30 cellular contexts compared by ENCODE assay signal in genomic region chr7:2070151-2070763, GRCh38.
DNase-seq lines count a peak whose midpoint lies in the region; ATAC-seq, FAIRE-seq and TF ChIP-seq lines count a peak whose summit lies in the region.
"Had no signal": no experiment of that assay in that cellular context is flagged by ENCODE, and none has a peak within 500 bp of the region (broad histone marks: within the 10 kb centered on the region; RNA-seq: fewer than 3 reads in every experiment).

No MANE protein-coding gene starts in this region.

- H3K56ac ChIP-seq in H1 (replicated peaks; ENCODE audit: insufficient read length, low read depth, low read length), result no peak overlapping the region

- H4K8ac ChIP-seq in H1 (ENCODE audit: extremely low read depth, insufficient read depth, low read length), result no peak overlapping the region

- H3K9me3 Mint-ChIP-seq in IgD-negative memory B cell, result no peaks in the 10 kb centered on the region
- H3K9me3 Mint-ChIP-seq: activated CD4-positive, alpha-beta memory T cell treated with anti-CD3 and anti-CD28 coated beads for 36 hours; activated naive CD4-positive, alpha-beta T cell treated with anti-CD3 and anti-CD28 coated beads, Interleukin-2, amount 50 U/mL, for 72 hours had no signal

- H4K20me1 ChIP-seq in H1 (replicated peaks in 1 of 2; ENCODE audit: control insufficient read depth in 1 of 2, insufficient read depth in 2 of 2, low read length in 2 of 2) (peaks cover 0 to 4% of the 10 kb centered on the region in 2 experiments), osteoblast (ENCODE audit: insufficient read depth, low read length) (peaks cover 2% of the 10 kb centered on the region)

- H2AK5ac ChIP-seq in H1 (ENCODE audit: low read depth, low read length), result no peak overlapping the region

- no peak overlapping the region for H3K14ac ChIP-seq in H1 (ENCODE audit: insufficient read length)

- H4K5ac ChIP-seq in H1 (ENCODE audit: insufficient read length, low read depth, low read length), result no peak overlapping the region

- POLR2A ChIA-PET in H1 (lab: Charles Lee; ENCODE audit: partially characterized antibody), result interaction anchor here (0.7 kb wide), 1 partner anchor 610 kb away, joined by 3 read pairs; no protein-coding TSS in a partner anchor

- FAIRE-seq in H1 (lab: Jason Lieb, UNC), result no peak
- FAIRE-seq: endothelial cell of umbilical vein, GM18507, H54, RCC 7860 had no signal

- WGBS in H1 (ENCODE audit: extremely low coverage in 1 of 2, insufficient coverage in 1 of 2, insufficient read length in 1 of 2, insufficient replicate concordance in 2 of 2, low coverage in 1 of 2, low lambda C conversion rate in 2 of 2, missing lambda C conversion rate in 1 of 2), 2 experiments, result 86% methylated on average over 15 of the region's 20 CpGs; no CpG with 5 or more reads in 1 of the 2 experiments

- H3K23ac ChIP-seq in H1 (ENCODE audit: insufficient read length), result no peak overlapping the region

- H3K27me3 Mint-ChIP-seq in IgD-negative memory B cell, result no peaks in the 10 kb centered on the region
- H3K27me3 Mint-ChIP-seq: activated CD4-positive, alpha-beta memory T cell treated with anti-CD3 and anti-CD28 coated beads for 36 hours had no signal

- H2AFZ ChIP-seq in H1 (ENCODE audit: low read length) (no peak overlapping the region), osteoblast (ENCODE audit: low read length) (no peak overlapping the region)

- H3K27ac ChIP-seq in H1 (ENCODE audit: low read depth, low read length) (no peak overlapping the region), osteoblast (ENCODE audit: low read depth, low read length) (no peak overlapping the region)
- H3K27ac ChIP-seq: C4-2B, SJCRH30 had no signal

- no peaks in the 10 kb centered on the region for H3K9me3 ChIP-seq in H1 (ENCODE audit: insufficient read depth in 2 of 2, low read depth in 1 of 2, low read length in 1 of 2)
- H3K9me3 ChIP-seq in osteoblast (ENCODE audit: low read depth, low read length), result no peaks in the 10 kb centered on the region
- H3K9me3 ChIP-seq: MG63, SJCRH30 had no signal

- H2BK120ac ChIP-seq in H1 (replicated peaks; ENCODE audit: low read depth, low read length), result no peak overlapping the region

- no peak overlapping the region for H4K91ac ChIP-seq in H1 (replicated peaks; ENCODE audit: insufficient read length, low read length)

- no peak overlapping the region for H3K9ac ChIP-seq in H1 (replicated peaks in 1 of 4; ENCODE audit: extremely low read depth in 1 of 4, low read depth in 3 of 4, low read length in 3 of 4)

- 0 out of 8 replicates have a peak, but pooled peaks cover 0 to 2% (median 0%) of the 10 kb centered on the region in 4 experiments for H3K36me3 ChIP-seq in H1 (ENCODE audit: control insufficient read depth in 2 of 4, insufficient read depth in 4 of 4, low read length in 3 of 4)
- no peaks in the 10 kb centered on the region for H3K36me3 ChIP-seq in osteoblast (ENCODE audit: insufficient read depth, low read length)
- H3K36me3 ChIP-seq: MG63, SJCRH30 had no signal

- H3K27me3 ChIP-seq in H1 (replicated peaks in 1 of 4; ENCODE audit: control insufficient read depth in 3 of 4, extremely low read depth in 1 of 4, insufficient read depth in 3 of 4, low read length in 3 of 4) (no peaks in the 10 kb centered on the region), osteoblast (ENCODE audit: insufficient read depth, low read length) (no peaks in the 10 kb centered on the region)
- H3K27me3 ChIP-seq: MG63, SJCRH30 had no signal

- ATAC-seq in HG02970 (IDR thresholded peaks at IDR 0.05; ENCODE audit: low FRiP score, unreplicated experiment), result no peak
- ATAC-seq: activated CD4-positive, CD25-positive, alpha-beta regulatory T cell treated with anti-CD3 and anti-CD28 coated beads, Interleukin-2, amount 50 U/mL, for 24 hours; activated naive CD4-positive, alpha-beta T cell treated with anti-CD3 and anti-CD28 coated beads, Interleukin-2, amount 50 U/mL, for 72 hours had no signal

- H3K4me3 Mint-ChIP-seq in IgD-negative memory B cell, result peak overlapping the region in 3 of 4 donors; percentile 12 to 83 (median 16)
- H3K4me3 Mint-ChIP-seq: activated CD4-positive, alpha-beta memory T cell treated with anti-CD3 and anti-CD28 coated beads for 36 hours had no signal

- H3K4me1 Mint-ChIP-seq in IgD-negative memory B cell, result peaks cover 19 to 22% (median 20%) of the 10 kb centered on the region in 3 donors

- H3K27ac Mint-ChIP-seq in IgD-negative memory B cell, result peak overlapping the region in 1 of 3 donors; percentile 83
- H3K27ac Mint-ChIP-seq: activated CD4-positive, alpha-beta memory T cell treated with anti-CD3 and anti-CD28 coated beads for 36 hours; activated naive CD4-positive, alpha-beta T cell treated with anti-CD3 and anti-CD28 coated beads, Interleukin-2, amount 50 U/mL, for 72 hours had no signal

- no peaks in the 10 kb centered on the region for H3K23me2 ChIP-seq in H1 (ENCODE audit: low read depth, low read length)

- H3K4me1 ChIP-seq in H1 (replicated peaks in 1 of 4; ENCODE audit: control insufficient read depth in 3 of 4, insufficient read depth in 4 of 4, low read length in 3 of 4) (no peaks in the 10 kb centered on the region; a peak in 2 of 7 replicates), osteoblast (ENCODE audit: insufficient read depth, low read length) (no peaks in the 10 kb centered on the region)
- H3K4me1 ChIP-seq: SJCRH30 had no signal

- CTCF ChIA-PET in H1 (lab: Charles Lee; ENCODE audit: partially characterized antibody), result interaction anchor here (0.6 to 1.5 kb wide), 5 partner anchors 12 to 397 kb away, joined by 3 to 5 read pairs (median 3); no protein-coding TSS in a partner anchor

- no peak overlapping the region for H3K4ac ChIP-seq in H1 (replicated peaks; ENCODE audit: insufficient read length, low read depth, low read length)

- no peaks in the 10 kb centered on the region for H3K79me2 ChIP-seq in H1 (ENCODE audit: control insufficient read depth in 1 of 2, insufficient read depth in 2 of 2, low read length in 2 of 2)
- no peaks in the 10 kb centered on the region for H3K79me2 ChIP-seq in osteoblast (ENCODE audit: insufficient read depth, low read length)

- no peak overlapping the region for H3K18ac ChIP-seq in H1 (ENCODE audit: extremely low read depth, low read length)

- no peaks in the 10 kb centered on the region; the same call in 1 of the 2 replicates for H3K79me1 ChIP-seq in H1 (ENCODE audit: low read depth, low read length)

- DNase-seq in AG20443 (ENCODE audit: low spot score) (peak; percentile 57), H1 (ENCODE audit: low read depth in 1 of 2, low spot score in 2 of 2) (no peak), osteoblast (ENCODE audit: insufficient read length, low spot score, missing footprints) (peak; percentile 84), activated T-cell treated with anti-CD3 and anti-CD28 coated beads for 4 hours (no peak), Ammon's horn (ENCODE audit: low spot score) (no peak), dermis blood vessel endothelial cell (no peak)
- DNase-seq: activated CD4-positive, alpha-beta memory T cell treated with anti-CD3 and anti-CD28 coated beads for 36 hours; activated CD8-positive, alpha-beta memory T cell treated with anti-CD3 and anti-CD28 coated beads, Interleukin-2, amount 50 U/mL, for 4 hours; aorta; Calu3; DMS79 treated with DMSO at 0.1 percent for 48 hours; KBM-7; kidney glomerular epithelial cell; MG63; NCI-H2029 treated with DMSO at 0.1 percent for 48 hours; NCI-H2227 treated with DMSO at 0.1 percent for 48 hours; NCI-H69; SJCRH30; stimulated activated naive CD4-positive, alpha-beta T cell treated with Interleukin-2 at 50 U/mL for 16 hours; T-helper 1 cell had no signal

- peak overlapping the region; percentile 35; the same call in 1 of the 2 replicates for H2BK5ac ChIP-seq in H1 (ENCODE audit: low read depth, low read length)

- no peak for TF ChIP-seq POLR2A in H1 (IDR thresholded peaks at IDR 0.05; ENCODE audit: control extremely low read depth in 1 of 2, low read depth in 2 of 2, low read length in 2 of 2)

- H2BK15ac ChIP-seq in H1 (ENCODE audit: low read length), result no peak overlapping the region

- H3K4me2 ChIP-seq in H1 (ENCODE audit: insufficient read depth in 1 of 2, low read depth in 2 of 2, low read length in 2 of 2) (no peak overlapping the region), osteoblast (ENCODE audit: insufficient read depth, low read length) (no peak overlapping the region)

- no peak overlapping the region for H2BK20ac ChIP-seq in H1 (ENCODE audit: low read length)

- H3K36me3 Mint-ChIP-seq in IgD-negative memory B cell, result no peaks in the 10 kb centered on the region
- H3K36me3 Mint-ChIP-seq: activated CD4-positive, alpha-beta memory T cell treated with anti-CD3 and anti-CD28 coated beads for 36 hours; activated naive CD4-positive, alpha-beta T cell treated with anti-CD3 and anti-CD28 coated beads, Interleukin-2, amount 50 U/mL, for 72 hours had no signal

- TF ChIP-seq RAD21 in H1 (IDR thresholded peaks at IDR 0.05 in 1 of 2, conservative IDR thresholded peaks at IDR 0.05 in 1 of 2; ENCODE audit: low read depth in 2 of 2, low read length in 2 of 2), result no peak

- H2BK12ac ChIP-seq in H1 (ENCODE audit: low read depth, low read length), result no peak overlapping the region

- H3K4me3 ChIP-seq in H1 (ENCODE audit: extremely low read depth in 1 of 4, insufficient read depth in 2 of 4, low read depth in 3 of 4, low read length in 4 of 4), result no peak overlapping the region
- H3K4me3 ChIP-seq in osteoblast (ENCODE audit: insufficient read depth, low read length), result no peak overlapping the region
- H3K4me3 ChIP-seq: lung, MG63, SJCRH30 had no signal

- no peak for TF ChIP-seq EP300 in H1 (IDR thresholded peaks at IDR 0.05; ENCODE audit: borderline replicate concordance in 1 of 2, low read depth in 2 of 2, low read length in 2 of 2)

- no peak for TF ChIP-seq CTCF in H1 (IDR thresholded peaks at IDR 0.05; ENCODE audit: control extremely low read depth in 1 of 3, insufficient read depth in 1 of 3, low read depth in 1 of 3, low read length in 3 of 3)
- TF ChIP-seq CTCF in osteoblast (IDR thresholded peaks at IDR 0.05; ENCODE audit: extremely low read depth, low read depth, low read length), result no peak

TF ChIP-seq in H1, 55 proteins besides CTCF, POLR2A, EP300 and RAD21 (continues in another document):
- TF ChIP-seq JUND (IDR thresholded peaks at IDR 0.05; ENCODE audit: low read length), result no peak
- no peak for TF ChIP-seq SRF (IDR thresholded peaks at IDR 0.05; ENCODE audit: low read depth, low read length)
- TF ChIP-seq EZH2 (IDR thresholded peaks at IDR 0.05; ENCODE audit: low read depth, low read length, severe bottlenecking), result no peak
- TF ChIP-seq NANOG (IDR thresholded peaks at IDR 0.05; ENCODE audit: insufficient read depth, low read depth, low read length, poor library complexity, severe bottlenecking), result no peak
- no peak for TF ChIP-seq BACH1 (IDR thresholded peaks at IDR 0.05; ENCODE audit: low read length)
- no peak for TF ChIP-seq SIN3A (conservative IDR thresholded peaks at IDR 0.05 in 1 of 2, IDR thresholded peaks at IDR 0.05 in 1 of 2; ENCODE audit: low read depth in 1 of 2, low read length in 2 of 2)
- TF ChIP-seq HDAC6 (IDR thresholded peaks at IDR 0.05; ENCODE audit: low read depth, low read length), result no peak
- no peak for TF ChIP-seq SUZ12 (IDR thresholded peaks at IDR 0.05; ENCODE audit: low read length)
- no peak for TF ChIP-seq CBX5 (IDR thresholded peaks at IDR 0.05; ENCODE audit: low read depth, low read length)
- TF ChIP-seq NRF1 (IDR thresholded peaks at IDR 0.05; ENCODE audit: low read depth, low read length), result no peak
- no peak for TF ChIP-seq BRCA1 (IDR thresholded peaks at IDR 0.05; ENCODE audit: low read depth, low read length)

Comparison
In these comparisons a context has a peak if more than half of its experiments do, and no peak if none do; other contexts are left out.
1. DNase-seq: peak in AG20443 (single experiment) and osteoblast (single experiment); none in H1 (0 of 2), activated T-cell treated with anti-CD3 and anti-CD28 coated beads for 4 hours (single experiment), Ammon's horn (single experiment) and dermis blood vessel endothelial cell (single experiment).